ENCODE assay signal across 8 cellular contexts in the genomic region with DNA sequence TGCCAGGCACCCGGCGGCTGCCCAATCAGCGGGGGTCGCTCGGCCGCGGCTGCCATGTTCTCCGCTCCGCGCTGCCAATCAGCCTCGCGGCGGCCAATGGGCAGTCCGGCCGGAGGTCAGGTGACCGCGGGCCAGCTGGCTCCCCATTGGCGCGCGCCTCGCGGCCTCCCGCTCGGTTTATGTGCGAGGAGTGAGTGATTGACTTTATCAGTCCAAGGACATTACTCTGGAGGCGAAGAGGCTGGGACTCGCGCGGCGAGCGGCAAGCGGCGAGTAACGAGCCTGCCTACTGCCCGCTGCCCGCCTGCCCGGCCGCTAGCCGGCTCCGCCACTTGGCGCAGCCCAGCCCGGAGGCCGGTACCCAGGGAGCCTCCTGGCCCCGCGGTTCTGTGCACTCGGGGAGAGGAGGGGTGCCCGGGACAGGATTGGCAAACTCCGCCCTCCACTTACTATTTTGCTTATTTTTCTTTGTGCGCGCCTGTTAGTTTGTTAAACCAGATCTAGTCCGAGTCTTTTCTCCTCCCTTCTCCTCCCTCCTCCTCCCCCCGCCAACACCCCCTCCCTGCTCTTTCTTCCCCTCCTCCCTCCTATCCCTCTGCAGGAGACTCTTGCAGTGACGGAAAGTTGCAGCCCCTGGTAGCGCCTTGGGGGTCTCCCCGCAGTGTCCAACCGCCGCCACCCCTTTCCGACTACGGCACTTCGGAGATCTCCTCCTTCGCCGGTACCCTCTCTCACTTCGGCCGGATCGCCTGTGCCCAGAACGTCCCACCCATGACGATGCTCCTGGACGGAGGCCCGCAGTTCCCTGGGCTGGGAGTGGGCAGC. TPM values are rescaled to one million over a fixed set of nuclear protein-coding genes. Genes with fewer than 3 reads are reported as not detected.
DNase-seq lines count a peak whose midpoint lies in the region; ATAC-seq, FAIRE-seq and TF ChIP-seq lines count a peak whose summit lies in the region.

A gene (plus strand): TSS at position 207 of the 825 bp plus-strand sequence. CDS start 565 bp downstream, at position 772.

- H3K27me3 ChIP-seq in BJ (ENCODE audit: control insufficient read depth, insufficient read depth, low read length): peaks cover 6% of the 10 kb centered on the region

- H3K36me3 ChIP-seq in BJ (ENCODE audit: control insufficient read depth, insufficient read depth, low read length): no peaks in the 10 kb centered on the region

- H3K27me3 Mint-ChIP-seq in chondrocyte (ENCODE audit: low read depth): peaks cover 48% of the 10 kb centered on the region
- peaks cover 94% of the 10 kb centered on the region for H3K27me3 Mint-ChIP-seq in stimulated activated naive CD8-positive, alpha-beta T cell treated with anti-CD3 and anti-CD28 coated beads, Interleukin-15, amount 100 ng/mL, for 72 hours

- H3K9me3 Mint-ChIP-seq in chondrocyte (ENCODE audit: low read depth): peaks cover 9% of the 10 kb centered on the region
- H3K9me3 Mint-ChIP-seq in stimulated activated naive CD8-positive, alpha-beta T cell treated with anti-CD3 and anti-CD28 coated beads, Interleukin-15, amount 100 ng/mL, for 72 hours: no peaks in the 10 kb centered on the region

- no peak within 1 kb of the TSS for H3K27ac Mint-ChIP-seq in chondrocyte (ENCODE audit: unreplicated experiment)
- H3K27ac Mint-ChIP-seq in stimulated activated naive CD8-positive, alpha-beta T cell treated with anti-CD3 and anti-CD28 coated beads, Interleukin-15, amount 100 ng/mL, for 72 hours: peak within 1 kb of the TSS in 1 of 2 donors; percentile 27

- ATAC-seq in left lobe of liver (peak; percentile 75), HG03457 (IDR thresholded peaks at IDR 0.05; ENCODE audit: unreplicated experiment) (no peak)
- ATAC-seq in stimulated activated naive CD8-positive, alpha-beta T cell treated with anti-CD3 and anti-CD28 coated beads, Interleukin-15, amount 100 ng/mL, for 72 hours: peak; percentile 82

- H3K4me3 ChIP-seq in BJ (ENCODE audit: low read depth, low read length): peak within 1 kb of the TSS; percentile 29

- H3K4me3 Mint-ChIP-seq in chondrocyte (ENCODE audit: unreplicated experiment): peak within 1 kb of the TSS; percentile 68
- peak within 1 kb of the TSS; percentile 65 to 75 for H3K4me3 Mint-ChIP-seq in stimulated activated naive CD8-positive, alpha-beta T cell treated with anti-CD3 and anti-CD28 coated beads, Interleukin-15, amount 100 ng/mL, for 72 hours

- no peak for FAIRE-seq in D721Med (lab: Jason Lieb, UNC)

- peaks cover 7% of the 10 kb centered on the region for H3K4me1 Mint-ChIP-seq in chondrocyte (ENCODE audit: low read depth)
- H3K4me1 Mint-ChIP-seq in stimulated activated naive CD8-positive, alpha-beta T cell treated with anti-CD3 and anti-CD28 coated beads, Interleukin-15, amount 100 ng/mL, for 72 hours: peaks cover 31% of the 10 kb centered on the region

- peaks cover 4% of the 10 kb centered on the region for H3K36me3 Mint-ChIP-seq in chondrocyte (ENCODE audit: low read depth)

- TF ChIP-seq CTCF in BJ (IDR thresholded peaks at IDR 0.05; ENCODE audit: insufficient read depth, low read depth, low read length): no peak
- TF ChIP-seq CTCF in chondrocyte (IDR thresholded peaks at IDR 0.05): no peak
- TF ChIP-seq CTCF in D721Med (IDR thresholded peaks at IDR 0.05; ENCODE audit: insufficient read depth, missing control alignments): no peak

- POLR2A ChIA-PET in BJ (lab: Charles Lee): no interaction called here

- no peak for DNase-seq in BJ (ENCODE audit: low read depth)
- peak; percentile 93 for DNase-seq in NCI-H146 (lab: John Stamatoyannopoulos, UW)
- DNase-seq in chondrocyte (ENCODE audit: low spot score): no peak
- DNase-seq in left lobe of liver (ENCODE audit: low spot score): peak; percentile 45
- peak in 1 of 2 donors; percentile 48 for DNase-seq in stimulated activated naive CD8-positive, alpha-beta T cell treated with anti-CD3 and anti-CD28 coated beads, Interleukin-15, amount 100 ng/mL, for 72 hours
- DNase-seq in central memory CD4-positive, alpha-beta T cell: no peak
- no peak for DNase-seq in D721Med (ENCODE audit: insufficient read length, low spot score)

- CTCF ChIA-PET in BJ (lab: Yijun Ruan, JAX): no interaction called here

RNA-seq across cellular contexts. Expression of the gene that starts here (rescaled TPM):
- not detected in 2 replicates for polyA plus RNA-seq in BJ (2011; rRNA removed)
- polyA minus RNA-seq in BJ (2011; rRNA and poly(A)+ RNA removed): not detected in 2 replicates
- not detected in 3 replicates for total RNA-seq in chondrocyte
- total RNA-seq in left lobe of liver: 0.20 TPM

Comparison
In these comparisons a context has a peak if more than half of its experiments do, and no peak if none do; other contexts are left out.
1. Peak in DNase-seq and ATAC-seq in left lobe of liver; RNA of the gene not detected or under 1 TPM.